In genomic region chr21:42258150-42258884, GRCh38 we compare ENCODE assay signal across 8 cellular contexts. TPM values are rescaled to one million over a fixed set of nuclear protein-coding genes. Genes with fewer than 3 reads are reported as not detected.
DNase-seq lines count a peak whose midpoint lies in the region; ATAC-seq and TF ChIP-seq lines count a peak whose summit lies in the region.

No MANE protein-coding gene starts in this region.

- no peak overlapping the region for H3K27ac ChIP-seq in OCI-LY7 (ENCODE audit: low read depth, low read length, poor library complexity, severe bottlenecking)
- H3K27ac ChIP-seq in esophagus squamous epithelium, result no peak overlapping the region

- TF ChIP-seq POLR2A in esophagus squamous epithelium (IDR thresholded peaks at IDR 0.05), result no peak

- no peaks in the 10 kb centered on the region for H3K9me2 ChIP-seq in OCI-LY7 (ENCODE audit: insufficient read depth, low read length)

- H3K4me3 ChIP-seq in OCI-LY7 (ENCODE audit: low read depth, low read length, poor library complexity, severe bottlenecking) (no peak overlapping the region), esophagus squamous epithelium (no peak overlapping the region)

- DNase-seq in DMS 273 treated with DMSO at 0.1 percent for 48 hours (lab: John Stamatoyannopoulos, UW) (peak; percentile 19), OCI-LY7 (ENCODE audit: low spot score) (peak; percentile 87), activated T-cell treated with anti-CD3 and anti-CD28 coated beads for 4 hours (peak; percentile 75), esophagus squamous epithelium (lab: John Stamatoyannopoulos, UW) (peak; percentile 32)
- peak; percentile 76 for DNase-seq in stimulated activated naive CD4-positive, alpha-beta T cell treated with Interleukin-2 at 50 U/mL for 16 hours (lab: John Stamatoyannopoulos, UW)

- H3K4me1 ChIP-seq in OCI-LY7 (ENCODE audit: insufficient read depth, low read length, poor library complexity, severe bottlenecking), result peaks cover 48% of the 10 kb centered on the region
- peaks cover 5 to 46% (median 24%) of the 10 kb centered on the region in 3 donors for H3K4me1 ChIP-seq in esophagus squamous epithelium

- no peaks in the 10 kb centered on the region for H3K36me3 Mint-ChIP-seq in nephron (ENCODE audit: low read depth)

- ATAC-seq in HG03520 (IDR thresholded peaks at IDR 0.05; ENCODE audit: unreplicated experiment) (peak; percentile 53), HG03457 (IDR thresholded peaks at IDR 0.05; ENCODE audit: unreplicated experiment) (no peak)

- intact Hi-C loops in OCI-LY7 (cut with micrococcal nuclease; ENCODE audit: unreplicated experiment), result loop anchor here (1.0 to 2.0 kb wide), 5 partner anchors 25 to 113 kb away; no protein-coding TSS in a partner anchor
- intact Hi-C loops in esophagus squamous epithelium (cut with DNase I), result loop anchor here (5.0 kb wide), 2 partner anchors 96 to 111 kb away; no protein-coding TSS in a partner anchor

- H3K27ac Mint-ChIP-seq in nephron, result no peak overlapping the region

- POLR2A ChIA-PET in OCI-LY7 (lab: Charles Lee), result interaction anchor here (0.6 to 1.9 kb wide), 3 partner anchors 94 to 382 kb away, joined by 3 to 6 read pairs (median 6); no protein-coding TSS in a partner anchor

- peaks cover 45% of the 10 kb centered on the region for H3K4me1 Mint-ChIP-seq in nephron

- H3K9me3 Mint-ChIP-seq in nephron, result no peaks in the 10 kb centered on the region

- no peak overlapping the region for H2AFZ ChIP-seq in OCI-LY7 (ENCODE audit: low read length)

- H3K4me3 Mint-ChIP-seq in nephron, result no peak overlapping the region

- H4K20me1 ChIP-seq in OCI-LY7 (ENCODE audit: insufficient read depth, low read length), result no peaks in the 10 kb centered on the region

- peaks cover 20% of the 10 kb centered on the region; the same call in 1 of the 2 replicates for H3K79me2 ChIP-seq in OCI-LY7 (ENCODE audit: insufficient read depth, low read depth, low read length)

- H3K9me3 ChIP-seq in OCI-LY7 (ENCODE audit: low read length) (no peaks in the 10 kb centered on the region), esophagus squamous epithelium (no peaks in the 10 kb centered on the region)

- BruUV-seq in OCI-LY7 (replicated peaks; lab: Mats Ljungman, UMichigan), result no TSS peak

- peaks cover 0 to 66% (median 0%) of the 10 kb centered on the region in 4 donors for H3K27me3 ChIP-seq in esophagus squamous epithelium

- H3K36me3 ChIP-seq in OCI-LY7 (ENCODE audit: insufficient read depth, low read length) (no peaks in the 10 kb centered on the region), esophagus squamous epithelium (no peaks in the 10 kb centered on the region)

- peaks cover 25% of the 10 kb centered on the region for H3K27me3 Mint-ChIP-seq in nephron (ENCODE audit: low read depth)

- 0 out of 2 replicates have a peak overlapping the region, but pooled peaks have one; percentile 5 for H3K4me2 ChIP-seq in OCI-LY7 (ENCODE audit: low read length)

- CTCF ChIA-PET in OCI-LY7 (lab: Charles Lee; ENCODE audit: unreplicated experiment), result interaction anchor here (0.6 to 1.4 kb wide), 12 partner anchors 9 to 113 kb away, joined by 3 to 13 read pairs (median 4); no protein-coding TSS in a partner anchor

- 19 to 20% methylated on average over 3 to 4 of the region's 4 CpGs for WGBS in esophagus squamous epithelium, 2 donors

- peak; percentile 99 for TF ChIP-seq CTCF in OCI-LY7 (conservative IDR thresholded peaks at IDR 0.05; ENCODE audit: low read length)
- peak; percentile 74 to 92 (median 84) for TF ChIP-seq CTCF in esophagus squamous epithelium (IDR thresholded peaks at IDR 0.05)
- peak; percentile 49 to 67 (median 50) for TF ChIP-seq CTCF in nephron (IDR thresholded peaks at IDR 0.05; ENCODE audit: unreplicated experiment in 3 of 3)

RNA-seq across cellular contexts. Expression of gene ABCG1, which starts 39.4 kb away (rescaled TPM):
- 13.2 and 16.7 TPM in 2 replicates for total RNA-seq in OCI-LY7 (2014; rRNA removed; shearing (Covaris generic))
- total RNA-seq in OCI-LY7 (2022) (17.3 and 18.8 TPM in 2 replicates), esophagus squamous epithelium (10 to 100 TPM in 1 of 4 donors, 1 to 10 TPM in 3; 2.6 to 10.9 (median 3.7) TPM)

RNA-seq across cellular contexts. Expression of gene TFF3, which starts 56.9 kb away (rescaled TPM):
- not detected in 2 replicates for total RNA-seq in OCI-LY7 (2014; rRNA removed; shearing (Covaris generic))
- total RNA-seq in OCI-LY7 (2022) (not detected in 2 replicates), esophagus squamous epithelium (10 to 100 TPM in 1 of 4 donors, 1 to 10 TPM in 2, not detected in 1; 1.4 to 15.1 (median 7.2) TPM)

Comparison
In these comparisons a context has a peak if more than half of its experiments do, and no peak if none do; other contexts are left out.
1. DNase-seq: peak in every context shown above with its lines; median percentile 87 in OCI-LY7; 76 in stimulated activated naive CD4-positive, alpha-beta T cell treated with Interleukin-2 at 50 U/mL for 16 hours; 75 in activated T-cell treated with anti-CD3 and anti-CD28 coated beads for 4 hours; 32 in esophagus squamous epithelium; 19 in DMS 273 treated with DMSO at 0.1 percent for 48 hours.